16 cellular contexts compared by ENCODE assay signal in the genomic region with DNA sequence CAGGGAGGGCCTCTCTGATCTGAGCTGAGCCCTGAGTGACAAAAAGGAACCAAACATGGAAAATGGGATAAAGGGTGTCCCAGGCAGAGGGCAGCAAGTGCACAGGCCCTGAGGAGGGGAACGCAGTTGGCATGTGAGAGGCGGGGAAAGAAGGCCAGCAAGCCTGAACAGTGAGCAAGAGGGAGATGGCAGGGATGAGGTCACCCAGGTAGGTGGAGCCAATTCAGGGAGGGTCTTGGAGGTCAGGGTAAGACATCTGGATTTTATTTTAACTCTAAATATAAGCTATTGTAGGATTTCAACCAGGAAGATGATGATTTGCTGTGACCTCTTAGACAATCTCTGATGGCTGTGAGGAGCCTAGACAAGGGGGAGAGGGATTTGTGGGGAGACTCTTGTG.
DNase-seq lines count a peak whose midpoint lies in the region; ATAC-seq and TF ChIP-seq lines count a peak whose summit lies in the region.
"Had no signal": no experiment of that assay in that cellular context is flagged by ENCODE, and none has a peak within 500 bp of the region (broad histone marks: within the 10 kb centered on the region; RNA-seq: fewer than 3 reads in every experiment).

No MANE protein-coding gene starts in this region.

- peaks cover 38% of the 10 kb centered on the region for H3K4me1 Mint-ChIP-seq in nephron

- peak overlapping the region in 2 of 3 experiments; percentile 6 to 19 for H3K27ac Mint-ChIP-seq in nephron

- no peaks in the 10 kb centered on the region for H3K27me3 Mint-ChIP-seq in nephron (ENCODE audit: low read depth)

- no peak for TF ChIP-seq CTCF in nephron (IDR thresholded peaks at IDR 0.05; ENCODE audit: unreplicated experiment in 3 of 3)

- H3K36me3 Mint-ChIP-seq in nephron (ENCODE audit: low read depth) = no peaks in the 10 kb centered on the region

- in situ Hi-C loops in Caki2 (cut with HindIII; ENCODE audit: low pct_unique_long_range_greater_than_20kb, low sequenced_read_pairs) = no loop called here

- no peaks in the 10 kb centered on the region for H3K9me3 Mint-ChIP-seq in nephron

- DNase-seq in Caki2 (ENCODE audit: low read depth) = peak; percentile 17
- DNase-seq in HS-5 (ENCODE audit: low read depth) = peak; percentile 44
- DNase-seq in fibroblast of gingiva (ENCODE audit: low read depth) = peak; percentile 57
- DNase-seq in NK-92 treated with Interleukin-12 subunit alpha and Interleukin-12 subunit beta, amount 100 ng/mL, for 24 hours (lab: John Stamatoyannopoulos, UW) = no peak
- no peak for DNase-seq in effector CD8-positive, alpha-beta T cell (lab: John Stamatoyannopoulos, UW)
- no peak for DNase-seq in activated CD4-positive, alpha-beta T cell treated with anti-CD3 and anti-CD28 coated beads for 4 hours
- DNase-seq: DMS79, GOT3, MM.1S, NCI-H1092, NCI-H1436 treated with DMSO at 0.1 percent for 48 hours, NCI-H2029, NCI-H345, NCI-H524 treated with DMSO at 0.1 percent for 48 hours had no signal

- H3K4me3 Mint-ChIP-seq in nephron = no peak overlapping the region

- no peak for ATAC-seq in GM18520 (IDR thresholded peaks at IDR 0.05; ENCODE audit: unreplicated experiment)

Comparison
In these comparisons a context has a peak if more than half of its experiments do, and no peak if none do; other contexts are left out.
1. DNase-seq: peak in Caki2 (single experiment), HS-5 (single experiment) and fibroblast of gingiva (single experiment); none in NK-92 treated with Interleukin-12 subunit alpha and Interleukin-12 subunit beta, amount 100 ng/mL, for 24 hours (single experiment), effector CD8-positive, alpha-beta T cell (single experiment) and activated CD4-positive, alpha-beta T cell treated with anti-CD3 and anti-CD28 coated beads for 4 hours (0 of 2).